ENCODE assay signal across 12 cellular contexts in genomic region chr1:235892080-235892670, GRCh38. TPM values are rescaled to one million over a fixed set of nuclear protein-coding genes. Genes with fewer than 3 reads are reported as not detected.
DNase-seq lines count a peak whose midpoint lies in the region; ATAC-seq and TF ChIP-seq lines count a peak whose summit lies in the region.
"Had no signal": no experiment of that assay in that cellular context is flagged by ENCODE, and none has a peak within 500 bp of the region (broad histone marks: within the 10 kb centered on the region; RNA-seq: fewer than 3 reads in every experiment).

No MANE protein-coding gene starts in this region.

- H3K23ac ChIP-seq in H9 (ENCODE audit: insufficient read length, low read depth, low read length) = no peak overlapping the region

- H3K27me3 Mint-ChIP-seq in Caco-2 (ENCODE audit: insufficient read depth, unreplicated experiment) (no peaks in the 10 kb centered on the region), H9 (ENCODE audit: low read depth) (no peaks in the 10 kb centered on the region), chondrocyte (ENCODE audit: low read depth) (no peaks in the 10 kb centered on the region)

- no peak overlapping the region for H3K56ac ChIP-seq in H9 (ENCODE audit: insufficient read length, low read depth, low read length)

- H3K4me1 ChIP-seq in Caco-2 = peaks cover 35% of the 10 kb centered on the region
- peaks cover 7 to 17% (median 12%) of the 10 kb centered on the region in 4 donors for H3K4me1 ChIP-seq in liver (ENCODE audit: control insufficient read depth in 4 of 4, insufficient read depth in 4 of 4, low read length in 3 of 4)
- peaks cover 3% of the 10 kb centered on the region for H3K4me1 ChIP-seq in hepatocyte (ENCODE audit: insufficient read depth)
- no peaks in the 10 kb centered on the region for H3K4me1 ChIP-seq in H9 (ENCODE audit: insufficient read depth, low read length)

- no peaks in the 10 kb centered on the region for H3K23me2 ChIP-seq in H9 (ENCODE audit: insufficient read length, low read depth, low read length, poor library complexity, severe bottlenecking)

- H2AFZ ChIP-seq in hepatocyte (no peak overlapping the region), H9 (ENCODE audit: low read length) (no peak overlapping the region)

- no peak for TF ChIP-seq CTCF in Caco-2 (IDR thresholded peaks at IDR 0.05; ENCODE audit: insufficient read depth in 1 of 2, low read depth in 1 of 2, low read length in 1 of 2, severe bottlenecking in 1 of 2, unreplicated experiment in 1 of 2)
- TF ChIP-seq CTCF in liver (IDR thresholded peaks at IDR 0.05; ENCODE audit: low read depth, low read length, missing input control) = no peak
- TF ChIP-seq CTCF in hepatocyte (IDR thresholded peaks at IDR 0.05; ENCODE audit: poor library complexity) = no peak
- TF ChIP-seq CTCF in H9 (conservative IDR thresholded peaks at IDR 0.05) = no peak
- no peak for TF ChIP-seq CTCF in chondrocyte (IDR thresholded peaks at IDR 0.05)

- POLR2A ChIA-PET in Caco-2 (lab: Charles Lee) = interaction anchor here (0.7 kb wide), 1 partner anchor 28 kb away, joined by 3 read pairs; no protein-coding TSS in a partner anchor

- no peak overlapping the region for H2AK5ac ChIP-seq in H9 (ENCODE audit: insufficient read length, low read length)

- no peak overlapping the region for H2BK20ac ChIP-seq in H9 (ENCODE audit: low read depth, low read length, poor library complexity, severe bottlenecking)

- no peaks in the 10 kb centered on the region for H3K36me3 ChIP-seq in Caco-2 (ENCODE audit: control insufficient read depth, insufficient read depth, low read length)
- H3K36me3 ChIP-seq in liver (ENCODE audit: control insufficient read depth in 4 of 4, insufficient read depth in 3 of 4, low read depth in 1 of 4, low read length in 3 of 4) = peaks cover 0 to 2% (median 0%) of the 10 kb centered on the region in 4 donors
- H3K36me3 ChIP-seq in hepatocyte (replicated peaks; ENCODE audit: insufficient read depth, low read depth) = no peaks in the 10 kb centered on the region

- no peak overlapping the region for H2BK12ac ChIP-seq in H9 (ENCODE audit: insufficient read length, low read depth, low read length)

- no TSS peak for BruUV-seq in Caco-2 (replicated peaks; lab: Mats Ljungman, UMichigan)

- H3K36me3 Mint-ChIP-seq in Caco-2 (ENCODE audit: insufficient read depth, unreplicated experiment) = peaks cover 4% of the 10 kb centered on the region
- no peaks in the 10 kb centered on the region for H3K36me3 Mint-ChIP-seq in H9 (ENCODE audit: insufficient read depth in 1 of 3, low read depth in 3 of 3)
- no peaks in the 10 kb centered on the region for H3K36me3 Mint-ChIP-seq in chondrocyte (ENCODE audit: low read depth)

- H3K9ac ChIP-seq in liver (ENCODE audit: low read depth in 1 of 2, low read length in 2 of 2) (no peak overlapping the region), H9 (ENCODE audit: extremely low read depth, insufficient read length, low read length) (no peak overlapping the region)

- H3T11ph ChIP-seq in H9 (ENCODE audit: low read length) = no peak overlapping the region

- TF ChIP-seq RAD21 in liver (IDR thresholded peaks at IDR 0.05) = no peak

- H3K27me3 ChIP-seq in Caco-2 (replicated peaks; ENCODE audit: control insufficient read depth, insufficient read depth, low read length) = no peaks in the 10 kb centered on the region
- no peaks in the 10 kb centered on the region for H3K27me3 ChIP-seq in liver (ENCODE audit: control insufficient read depth in 4 of 4, insufficient read depth in 4 of 4, low read length in 3 of 4)
- no peaks in the 10 kb centered on the region for H3K27me3 ChIP-seq in hepatocyte
- H3K27me3 ChIP-seq in H9 (ENCODE audit: insufficient read depth, low read length) = no peaks in the 10 kb centered on the region

- peak overlapping the region; percentile 65 for H3K4me3 Mint-ChIP-seq in Caco-2 (ENCODE audit: unreplicated experiment)
- H3K4me3 Mint-ChIP-seq in H9 = no peak overlapping the region
- H3K4me3 Mint-ChIP-seq in chondrocyte (ENCODE audit: unreplicated experiment) = no peak overlapping the region

- no peak overlapping the region for H3K18ac ChIP-seq in H9 (ENCODE audit: insufficient read length, low read depth, low read length)

- H3K4me1 Mint-ChIP-seq in Caco-2 (ENCODE audit: low read depth, unreplicated experiment) (peaks cover 29% of the 10 kb centered on the region), H9 (peaks cover 0 to 9% of the 10 kb centered on the region in 2 experiments; a peak in 2 of 4 replicates), chondrocyte (ENCODE audit: low read depth) (no peaks in the 10 kb centered on the region)

- H4K5ac ChIP-seq in H9 (ENCODE audit: insufficient read length, low read depth, low read length) = no peak overlapping the region

- H3K9me2 ChIP-seq in hepatocyte (replicated peaks; ENCODE audit: insufficient read depth) = no peaks in the 10 kb centered on the region

- H3K14ac ChIP-seq in H9 (ENCODE audit: insufficient read depth, low read length) = no peak overlapping the region

- H2BK120ac ChIP-seq in H9 (ENCODE audit: low read depth, low read length, poor library complexity, severe bottlenecking) = no peak overlapping the region

- H3K4ac ChIP-seq in H9 (ENCODE audit: low read depth, low read length) = no peak overlapping the region

- ATAC-seq in GM19351 (IDR thresholded peaks at IDR 0.05; ENCODE audit: unreplicated experiment) (peak; percentile 32), HG03378 (IDR thresholded peaks at IDR 0.05; ENCODE audit: unreplicated experiment) (peak; percentile 48), HG03520 (IDR thresholded peaks at IDR 0.05; ENCODE audit: unreplicated experiment) (no peak)
- ATAC-seq: activated CD4-positive, CD25-positive, alpha-beta regulatory T cell treated with anti-CD3 and anti-CD28 coated beads, Interleukin-2, amount 50 U/mL, for 24 hours had no signal

- H3K79me2 ChIP-seq in hepatocyte (no peaks in the 10 kb centered on the region), H9 (ENCODE audit: insufficient read depth, low read length) (no peaks in the 10 kb centered on the region)

- intact Hi-C loops in Caco-2 (cut with micrococcal nuclease; ENCODE audit: unreplicated experiment) = loop anchor here (1.0 kb wide), 1 partner anchor 26 kb away; the partner anchor contains the start of gene LYST

- 77% methylated on average over 7 of the region's 7 CpGs for WGBS in liver
- WGBS in hepatocyte (ENCODE audit: low lambda C conversion rate, missing lambda C conversion rate) = 79% methylated on average over 7 of the region's 7 CpGs
- no CpG with 5 or more reads among the region's 7 CpGs for WGBS in H9 (ENCODE audit: extremely low coverage, insufficient read length, low lambda C conversion rate)

- no peaks in the 10 kb centered on the region for H4K20me1 ChIP-seq in hepatocyte (ENCODE audit: insufficient read depth, poor library complexity, severe bottlenecking)
- no peaks in the 10 kb centered on the region for H4K20me1 ChIP-seq in H9 (ENCODE audit: control insufficient read depth, insufficient read depth, insufficient read length)

- no peaks in the 10 kb centered on the region for H3K79me1 ChIP-seq in H9 (ENCODE audit: insufficient read depth, low read depth, low read length, poor library complexity, severe bottlenecking)

- CTCF ChIA-PET in Caco-2 (lab: Charles Lee) = interaction anchor here (0.7 to 1.0 kb wide), 2 partner anchors 26 to 80 kb away, joined by 4 to 9 read pairs; partner anchors contain the start of gene LYST

- H3K9me3 ChIP-seq in Caco-2 (no peaks in the 10 kb centered on the region), liver (ENCODE audit: control insufficient read depth in 4 of 4, low read length in 3 of 4) (no peaks in the 10 kb centered on the region), hepatocyte (ENCODE audit: low read depth) (no peaks in the 10 kb centered on the region), H9 (ENCODE audit: control insufficient read depth, low read depth, low read length) (no peaks in the 10 kb centered on the region)

- H3K4me3 ChIP-seq in Caco-2 (ENCODE audit: low read depth, low read length) (no peak overlapping the region), liver (ENCODE audit: low read depth in 1 of 3, low read length in 3 of 3) (no peak overlapping the region), hepatocyte (no peak overlapping the region)

- peak overlapping the region; percentile 59 for H3K27ac Mint-ChIP-seq in Caco-2 (ENCODE audit: unreplicated experiment)
- H3K27ac Mint-ChIP-seq in H9 = peak overlapping the region in 1 of 3 experiments; percentile 34; a peak in 2 of 7 replicates
- H3K27ac Mint-ChIP-seq in chondrocyte (ENCODE audit: unreplicated experiment) = no peak overlapping the region

- no peak overlapping the region for H4K8ac ChIP-seq in H9 (replicated peaks; ENCODE audit: insufficient read length, low read depth, low read length)

- H3K9me3 Mint-ChIP-seq in Caco-2 (ENCODE audit: unreplicated experiment) = peaks cover 6% of the 10 kb centered on the region
- no peaks in the 10 kb centered on the region for H3K9me3 Mint-ChIP-seq in H9
- H3K9me3 Mint-ChIP-seq in chondrocyte (ENCODE audit: low read depth) = no peaks in the 10 kb centered on the region

- H3K4me2 ChIP-seq in hepatocyte (no peak overlapping the region), H9 (ENCODE audit: insufficient read depth, insufficient read length, low read length) (no peak overlapping the region)

- no peak overlapping the region for H4K91ac ChIP-seq in H9 (ENCODE audit: insufficient read length, low read depth, low read length)

- peak overlapping the region; percentile 64 to 69 for H3K27ac ChIP-seq in liver (ENCODE audit: low read depth in 1 of 2, low read length in 2 of 2)
- H3K27ac ChIP-seq in hepatocyte = no peak overlapping the region
- H3K27ac ChIP-seq in H9 (ENCODE audit: insufficient read length, low read depth, low read length) = no peak overlapping the region

- DNase-seq in Caco-2 (no peak), hepatocyte (ENCODE audit: low spot score) (no peak), H9 (no peak), chondrocyte (ENCODE audit: low spot score) (no peak)
- DNase-seq: DMS53; effector CD4-positive, alpha-beta T cell; NCI-H345 had no signal

- no peak overlapping the region for H2BK15ac ChIP-seq in H9 (ENCODE audit: low read depth, low read length)

- no peak overlapping the region for H2BK5ac ChIP-seq in H9 (ENCODE audit: insufficient read length, low read length)

TF ChIP-seq in liver, 16 proteins besides CTCF, POLR2A, EP300 and RAD21 (continues in another document):
- TF ChIP-seq FOXA2 (IDR thresholded peaks at IDR 0.05) (no peak), TAF1 (conservative IDR thresholded peaks at IDR 0.05) (no peak), HNF4A (conservative IDR thresholded peaks at IDR 0.05) (no peak), EGR1 (IDR thresholded peaks at IDR 0.05; ENCODE audit: low read depth in 2 of 2) (no peak)
- TF ChIP-seq, protein P1, sequence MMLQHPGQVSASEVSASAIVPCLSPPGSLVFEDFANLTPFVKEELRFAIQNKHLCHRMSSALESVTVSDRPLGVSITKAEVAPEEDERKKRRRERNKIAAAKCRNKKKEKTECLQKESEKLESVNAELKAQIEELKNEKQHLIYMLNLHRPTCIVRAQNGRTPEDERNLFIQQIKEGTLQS (IDR thresholded peaks at IDR 0.05) = no peak

RNA-seq across cellular contexts. Expression of gene LYST, which starts 25.5 kb away (rescaled TPM):
- total RNA-seq in Caco-2 (2022) (3.6 and 5.6 TPM in 2 replicates), liver (10 to 100 TPM; 19.9 to 45.9 TPM), hepatocyte (6.1 and 6.2 TPM in 2 replicates), H9 (2021) (0.13 and 0.57 TPM in 2 replicates), chondrocyte (14.9 to 16.4 TPM (median 16.0 TPM) in 3 replicates)
- polyA plus RNA-seq in liver (1 to 10 TPM; 3.4 to 8.4 TPM), hepatocyte (3.0 and 3.5 TPM in 2 replicates)

Comparison
In these comparisons a context has a peak if more than half of its experiments do, and no peak if none do; other contexts are left out.
1. H3K27ac ChIP-seq: peak in liver (2 of 2); none in hepatocyte (single experiment) and H9 (single experiment).